Comparison of ENCODE assay signal across 2 cellular contexts in genomic region chr19:41376998-41377365, GRCh38.
TF ChIP-seq lines count a peak whose summit lies in the region.

No MANE protein-coding gene starts in this region.

TF ChIP-seq in GM12878, 131 proteins besides CTCF, POLR2A, EP300 and RAD21:
- TF ChIP-seq KDM1A (IDR thresholded peaks at IDR 0.05; ENCODE audit: borderline replicate concordance) (no peak), FOXM1 (IDR thresholded peaks at IDR 0.05; ENCODE audit: low read depth, low read length) (no peak), NBN (IDR thresholded peaks at IDR 0.05) (0 out of 2 replicates have a peak, but pooled peaks have one; percentile 22), EGR1 (IDR thresholded peaks at IDR 0.05; ENCODE audit: borderline replicate concordance in 1 of 2, low read depth in 2 of 2, low read length in 2 of 2) (0 out of 3 replicates have a peak, but pooled peaks of 1 of the 2 experiments have one; percentile 31), MLLT1 (IDR thresholded peaks at IDR 0.05) (0 out of 2 replicates have a peak, but pooled peaks have one; percentile 39), RUNX3 (IDR thresholded peaks at IDR 0.05; ENCODE audit: low read length) (peak; percentile 56), TBL1XR1 (IDR thresholded peaks at IDR 0.05; ENCODE audit: low read depth, low read length) (no peak)
TF ChIP-seq in GM12878: peak in this region for 4.

TF ChIP-seq in HEK293T, 16 proteins besides CTCF, POLR2A, EP300 and RAD21:
- TF ChIP-seq HDGF (IDR thresholded peaks at IDR 0.05; ENCODE audit: borderline replicate concordance) (no peak), FOXK2 (IDR thresholded peaks at IDR 0.05) (no peak), FOXM1 (IDR thresholded peaks at IDR 0.05; ENCODE audit: borderline replicate concordance) (no peak), SUZ12 (IDR thresholded peaks at IDR 0.05) (no peak), BHLHE40 (IDR thresholded peaks at IDR 0.05; ENCODE audit: borderline replicate concordance) (no peak), NFRKB (IDR thresholded peaks at IDR 0.05) (no peak), LEF1 (IDR thresholded peaks at IDR 0.05; ENCODE audit: borderline replicate concordance) (no peak), CTBP1 (IDR thresholded peaks at IDR 0.05; ENCODE audit: borderline replicate concordance) (no peak), ZNF384 (IDR thresholded peaks at IDR 0.05) (no peak), PKNOX1 (IDR thresholded peaks at IDR 0.05) (no peak), ARNT (IDR thresholded peaks at IDR 0.05) (no peak), ELF4 (IDR thresholded peaks at IDR 0.05) (no peak), TARDBP (IDR thresholded peaks at IDR 0.05) (no peak), L3MBTL2 (conservative IDR thresholded peaks at IDR 0.05) (no peak), FOXA1 (IDR thresholded peaks at IDR 0.05) (no peak), SP1 (IDR thresholded peaks at IDR 0.05) (no peak)
